In the genomic region with DNA sequence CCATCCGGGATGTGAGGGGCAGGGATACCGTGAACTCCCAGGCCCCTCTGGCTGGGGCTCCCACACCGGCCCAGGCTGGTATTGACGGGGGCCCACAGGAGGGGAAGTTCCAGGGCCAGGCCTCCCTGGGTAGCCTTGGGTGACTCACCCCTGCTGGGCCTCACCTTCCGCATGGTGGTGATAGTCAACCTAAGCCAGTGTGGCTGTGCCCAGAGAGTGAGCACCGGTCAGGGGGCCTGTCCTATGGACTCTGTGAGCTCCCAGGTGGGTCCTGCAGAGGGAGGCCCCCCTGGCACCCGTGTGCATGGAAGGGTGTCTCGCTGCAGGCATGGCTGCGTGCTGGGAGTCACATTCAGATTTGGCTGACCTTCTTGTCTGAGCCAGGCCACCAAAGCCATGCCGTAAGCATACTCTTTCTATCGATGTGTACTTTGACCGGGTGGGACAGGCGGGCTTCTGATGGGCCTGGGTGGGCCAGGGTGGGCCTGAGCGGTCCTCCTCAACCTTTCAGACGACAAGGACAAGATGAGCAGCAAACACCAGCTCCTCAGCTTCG, we compare ENCODE assay signal across 2 cellular contexts.
TF ChIP-seq lines count a peak whose summit lies in the region.

No MANE protein-coding gene starts in this region.

TF ChIP-seq in SK-N-SH, 30 proteins besides CTCF, POLR2A, EP300 and RAD21:
- TF ChIP-seq, protein P1, sequence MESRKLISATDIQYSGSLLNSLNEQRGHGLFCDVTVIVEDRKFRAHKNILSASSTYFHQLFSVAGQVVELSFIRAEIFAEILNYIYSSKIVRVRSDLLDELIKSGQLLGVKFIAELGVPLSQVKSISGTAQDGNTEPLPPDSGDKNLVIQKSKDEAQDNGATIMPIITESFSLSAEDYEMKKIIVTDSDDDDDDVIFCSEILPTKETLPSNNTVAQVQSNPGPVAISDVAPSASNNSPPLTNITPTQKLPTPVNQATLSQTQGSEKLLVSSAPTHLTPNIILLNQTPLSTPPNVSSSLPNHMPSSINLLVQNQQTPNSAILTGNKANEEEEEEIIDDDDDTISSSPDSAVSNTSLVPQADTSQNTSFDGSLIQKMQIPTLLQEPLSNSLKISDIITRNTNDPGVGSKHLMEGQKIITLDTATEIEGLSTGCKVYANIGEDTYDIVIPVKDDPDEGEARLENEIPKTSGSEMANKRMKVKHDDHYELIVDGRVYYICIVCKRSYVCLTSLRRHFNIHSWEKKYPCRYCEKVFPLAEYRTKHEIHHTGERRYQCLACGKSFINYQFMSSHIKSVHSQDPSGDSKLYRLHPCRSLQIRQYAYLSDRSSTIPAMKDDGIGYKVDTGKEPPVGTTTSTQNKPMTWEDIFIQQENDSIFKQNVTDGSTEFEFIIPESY (IDR thresholded peaks at IDR 0.05; ENCODE audit: borderline replicate concordance, low read depth), result no peak
- TF ChIP-seq SMC3 (IDR thresholded peaks at IDR 0.05; ENCODE audit: low read depth, low read length), result no peak
- no peak for TF ChIP-seq ELF1 (IDR thresholded peaks at IDR 0.05)
- no peak for TF ChIP-seq MAX (IDR thresholded peaks at IDR 0.05; ENCODE audit: low read depth)
- TF ChIP-seq TEAD4 (IDR thresholded peaks at IDR 0.05; ENCODE audit: borderline replicate concordance, insufficient read depth), result no peak

TF ChIP-seq in SK-N-SH treated with all-trans-retinoic acid at 6 μM for 48 hours, 23 proteins besides CTCF, POLR2A, EP300 and RAD21 (continued from another document):
- TF ChIP-seq TSHZ2 (CRISPR knock-in tag; IDR thresholded peaks at IDR 0.05), result no peak
- no peak for TF ChIP-seq ISL1 (CRISPR knock-in tag; IDR thresholded peaks at IDR 0.05)
